In genomic region chr14:106442857-106443256, GRCh38 we compare ENCODE assay signal across 8 cellular contexts.
DNase-seq lines count a peak whose midpoint lies in the region; ATAC-seq lines count a peak whose summit lies in the region.

No MANE protein-coding gene starts in this region.

- ATAC-seq in GM21619 (IDR thresholded peaks at IDR 0.05; ENCODE audit: unreplicated experiment) = no peak
- ATAC-seq in HG03025 (IDR thresholded peaks at IDR 0.05; ENCODE audit: low FRiP score, unreplicated experiment) = no peak

- in situ Hi-C loops in SK-MEL-5 (cut with HindIII; ENCODE audit: low pct_unique_long_range_greater_than_20kb, low sequenced_read_pairs) = no loop called here

- DNase-seq in DMS 273 (lab: John Stamatoyannopoulos, UW; ENCODE audit: unreplicated experiment) (peak; percentile 0), DMS 273 treated with DMSO at 0.1 percent for 48 hours (lab: John Stamatoyannopoulos, UW) (no peak), SK-MEL-5 (ENCODE audit: low read depth, low spot score) (peak; percentile 29), NCI-H2196 treated with DMSO at 0.1 percent for 48 hours (lab: John Stamatoyannopoulos, UW; ENCODE audit: unreplicated experiment) (no peak)
- peak; percentile 49 for DNase-seq in activated naive CD4-positive, alpha-beta T cell treated with Interleukin-2 at 50 U/mL for 16 hours
- DNase-seq in stimulated activated CD8-positive, alpha-beta memory T cell treated with anti-CD3 and anti-CD28 coated beads, Interleukin-4, amount 100 ng/mL, for 24 hours (ENCODE audit: low read depth) = peak; percentile 33

Comparison
In these comparisons a context has a peak if more than half of its experiments do, and no peak if none do; other contexts are left out.
1. DNase-seq: peak in DMS 273 (single experiment), SK-MEL-5 (single experiment), activated naive CD4-positive, alpha-beta T cell treated with Interleukin-2 at 50 U/mL for 16 hours (single experiment) and stimulated activated CD8-positive, alpha-beta memory T cell treated with anti-CD3 and anti-CD28 coated beads, Interleukin-4, amount 100 ng/mL, for 24 hours (single experiment); none in DMS 273 treated with DMSO at 0.1 percent for 48 hours (single experiment) and NCI-H2196 treated with DMSO at 0.1 percent for 48 hours (single experiment).